1 cellular context compared by ENCODE assay signal in genomic region chr2:218396688-218397501, GRCh38.
TF ChIP-seq lines count a peak whose summit lies in the region.

No MANE protein-coding gene starts in this region.

TF ChIP-seq in IMR-90, 13 proteins besides CTCF, POLR2A, EP300 and RAD21:
- TF ChIP-seq MXI1 (IDR thresholded peaks at IDR 0.05; ENCODE audit: borderline replicate concordance, low read depth, low read length), result peak; percentile 19; the same call in 1 of the 2 replicates
- no peak for TF ChIP-seq RFX5 (IDR thresholded peaks at IDR 0.05; ENCODE audit: low read depth, low read length)
- TF ChIP-seq SMC3 (IDR thresholded peaks at IDR 0.05; ENCODE audit: low read depth, low read length), result no peak
- TF ChIP-seq RCOR1 (IDR thresholded peaks at IDR 0.05; ENCODE audit: insufficient replicate concordance, low read length), result no peak
- peak; percentile 37 for TF ChIP-seq BHLHE40 (IDR thresholded peaks at IDR 0.05; ENCODE audit: low read depth, low read length)
- peak; percentile 23; the same call in 1 of the 2 replicates for TF ChIP-seq USF2 (IDR thresholded peaks at IDR 0.05; ENCODE audit: low read depth, low read length)
- no peak for TF ChIP-seq FOS (IDR thresholded peaks at IDR 0.05; ENCODE audit: low read depth, low read length)
- no peak for TF ChIP-seq CEBPB (IDR thresholded peaks at IDR 0.05; ENCODE audit: low read depth, low read length)
- TF ChIP-seq MAZ (IDR thresholded peaks at IDR 0.05; ENCODE audit: borderline replicate concordance, low read depth, low read length), result peak; percentile 38; the same call in 1 of the 2 replicates
